Comparison of ENCODE assay signal across 9 cellular contexts in genomic region chr7:55130554-55131198, GRCh38.
DNase-seq lines count a peak whose midpoint lies in the region; ATAC-seq and TF ChIP-seq lines count a peak whose summit lies in the region.
"Had no signal": no experiment of that assay in that cellular context is flagged by ENCODE, and none has a peak within 500 bp of the region (broad histone marks: within the 10 kb centered on the region; RNA-seq: fewer than 3 reads in every experiment).

No MANE protein-coding gene starts in this region.

- H3K27ac Mint-ChIP-seq in immature natural killer cell, result no peak overlapping the region

- no peak for TF ChIP-seq CTCF in coronary artery (IDR thresholded peaks at IDR 0.05)

- H3K36me3 Mint-ChIP-seq in immature natural killer cell, result no peaks in the 10 kb centered on the region

- ATAC-seq in HG02885 (IDR thresholded peaks at IDR 0.05; ENCODE audit: poor library complexity, unreplicated experiment) (peak; percentile 59), GM21360 (IDR thresholded peaks at IDR 0.05; ENCODE audit: unreplicated experiment) (no peak)

- no peak overlapping the region for H3K4me3 Mint-ChIP-seq in immature natural killer cell

- H3K27ac ChIP-seq in coronary artery (peak overlapping the region; percentile 75 to 91), muscle layer of duodenum (ENCODE audit: low read length) (peak overlapping the region; percentile 87)
- H3K27ac ChIP-seq: SK-N-MC had no signal

- no peaks in the 10 kb centered on the region for H3K36me3 ChIP-seq in muscle layer of duodenum (ENCODE audit: control insufficient read depth in 1 of 2, insufficient read depth in 2 of 2, low read length in 2 of 2)

- H3K9me3 Mint-ChIP-seq in immature natural killer cell, result peaks cover 0 to 2% (median 0%) of the 10 kb centered on the region in 6 donors

- no peaks in the 10 kb centered on the region for H3K27me3 ChIP-seq in muscle layer of duodenum (ENCODE audit: low read depth, low read length)

- no peaks in the 10 kb centered on the region for H3K4me1 Mint-ChIP-seq in immature natural killer cell

- H3K4me3 ChIP-seq in coronary artery, result peak overlapping the region; percentile 16
- no peak overlapping the region for H3K4me3 ChIP-seq in muscle layer of duodenum (ENCODE audit: low read depth in 1 of 2, low read length in 2 of 2)
- H3K4me3 ChIP-seq: SK-N-MC had no signal

- no peaks in the 10 kb centered on the region for H3K9me3 ChIP-seq in muscle layer of duodenum (ENCODE audit: control insufficient read depth in 1 of 2, low read length in 2 of 2)

- peak; percentile 60 for DNase-seq in AG08395 (ENCODE audit: low spot score)
- peak; percentile 86 for DNase-seq in coronary artery (ENCODE audit: low spot score)
- no peak for DNase-seq in UCSD-AML1 (lab: John Stamatoyannopoulos, UW; ENCODE audit: unreplicated experiment)
- DNase-seq in immature natural killer cell, result no peak
- no peak for DNase-seq in germinal center (ENCODE audit: low spot score)

- H3K4me1 ChIP-seq in muscle layer of duodenum (ENCODE audit: control insufficient read depth in 1 of 2, insufficient read depth in 2 of 2, low read length in 2 of 2), result peaks cover 14 to 41% of the 10 kb centered on the region in 2 donors

- peaks cover 0 to 8% (median 3%) of the 10 kb centered on the region in 3 donors for H3K27me3 Mint-ChIP-seq in immature natural killer cell (ENCODE audit: low read depth in 3 of 3)

Comparison
In these comparisons a context has a peak if more than half of its experiments do, and no peak if none do; other contexts are left out.
1. DNase-seq: peak in AG08395 (single experiment) and coronary artery (single experiment); none in UCSD-AML1 (single experiment), immature natural killer cell (0 of 3) and germinal center (single experiment).